8 cellular contexts compared by ENCODE assay signal in genomic region chr12:67269632-67270578, GRCh38. TPM values are rescaled to one million over a fixed set of nuclear protein-coding genes. Genes with fewer than 3 reads are reported as not detected.
DNase-seq lines count a peak whose midpoint lies in the region; ATAC-seq, FAIRE-seq and TF ChIP-seq lines count a peak whose summit lies in the region.

No MANE protein-coding gene starts in this region.

- H3K4me3 Mint-ChIP-seq in GM23338, result peak overlapping the region; percentile 90
- peak overlapping the region; percentile 94 for H3K4me3 Mint-ChIP-seq in T-helper 2 cell treated with Interferon-gamma antibody and Interleukin-4, amounts not matched to agents 5 μg/mL and 100 μg/mL, for 36 hours

- no peak for TF ChIP-seq RAD21 in GM12878 (IDR thresholded peaks at IDR 0.05; ENCODE audit: insufficient read depth, low read depth, low read length)

- H3K27ac Mint-ChIP-seq in GM23338, result peak overlapping the region; percentile 93
- H3K27ac Mint-ChIP-seq in T-helper 2 cell treated with Interferon-gamma antibody and Interleukin-4, amounts not matched to agents 5 μg/mL and 100 μg/mL, for 36 hours, result peak overlapping the region; percentile 99

- H3K79me2 ChIP-seq in GM23338 (replicated peaks; ENCODE audit: insufficient read depth), result peaks cover 53% of the 10 kb centered on the region
- H3K79me2 ChIP-seq in GM12878 (ENCODE audit: control insufficient read depth, insufficient read depth, low read length), result peaks cover 58% of the 10 kb centered on the region

- H4K20me1 ChIP-seq in GM23338 (replicated peaks; ENCODE audit: insufficient read depth) (peaks cover 36% of the 10 kb centered on the region), GM12878 (ENCODE audit: control insufficient read depth, insufficient read depth) (no peaks in the 10 kb centered on the region)

- peak overlapping the region; percentile 38 for H2AFZ ChIP-seq in GM23338
- H2AFZ ChIP-seq in GM12878 (ENCODE audit: control insufficient read depth, low read depth, low read length), result peak overlapping the region; percentile 91

- ATAC-seq in GM23338 (peak; percentile 42), GM12878 (peak; percentile 37)

- peaks cover 19% of the 10 kb centered on the region for H3K4me1 ChIP-seq in GM23338 (ENCODE audit: insufficient read depth)
- H3K4me1 ChIP-seq in GM12878 (ENCODE audit: control insufficient read depth, insufficient read depth, low read length), result peaks cover 13% of the 10 kb centered on the region

- in situ Hi-C loops in GM12878 (cut with MboI), result no loop called here

- H3F3A ChIP-seq in GM23338 (replicated peaks; ENCODE audit: low read depth), result no peaks in the 10 kb centered on the region

- DNase-seq in GM04504 (ENCODE audit: low read depth) (peak; percentile 8), GM23338 (ENCODE audit: low spot score) (peak; percentile 85), LoVo (ENCODE audit: low spot score) (peak; percentile 37), GM12878 (ENCODE audit: low read depth, low spot score) (no peak), iPS-NIHi11 (ENCODE audit: low spot score) (peak; percentile 57), GOT3 (lab: John Stamatoyannopoulos, UW) (no peak)
- DNase-seq in T-helper 2 cell treated with Interferon-gamma antibody and Interleukin-4, amounts not matched to agents 5 μg/mL and 100 μg/mL, for 36 hours (ENCODE audit: low spot score), result peak; percentile 48
- DNase-seq in stimulated activated CD4-positive, alpha-beta T cell treated with anti-CD3 and anti-CD28 coated beads, Interleukin-12 subunit alpha, Interleukin-12 subunit beta, amount 100 ng/mL, for 4 hours, result peak; percentile 46

- no peaks in the 10 kb centered on the region for H3K9me3 ChIP-seq in GM12878 (replicated peaks; ENCODE audit: control insufficient read depth, insufficient read depth, low read length)

- H3K4me1 Mint-ChIP-seq in GM23338, result peaks cover 22% of the 10 kb centered on the region
- H3K4me1 Mint-ChIP-seq in T-helper 2 cell treated with Interferon-gamma antibody and Interleukin-4, amounts not matched to agents 5 μg/mL and 100 μg/mL, for 36 hours (ENCODE audit: low read depth), result peaks cover 35% of the 10 kb centered on the region

- no peak for TF ChIP-seq EP300 in GM12878 (IDR thresholded peaks at IDR 0.05; ENCODE audit: borderline replicate concordance in 1 of 2, control insufficient read depth in 1 of 2, low read depth in 2 of 2, low read length in 2 of 2)

- POLR2A ChIA-PET in GM12878 (lab: Charles Lee), result interaction anchor here (0.7 to 2.6 kb wide), 6 partner anchors 9 to 1539 kb away, joined by 3 to 12 read pairs (median 4); no protein-coding TSS in a partner anchor

- CTCF ChIA-PET in GM12878 (lab: Yijun Ruan, JAX), result interaction anchor here (0.6 to 3.7 kb wide), 7 partner anchors 9 to 109 kb away, joined by 3 to 14 read pairs (median 4); no protein-coding TSS in a partner anchor

- peaks cover 7% of the 10 kb centered on the region; the same call in 2 of the 3 replicates for H3K36me3 Mint-ChIP-seq in GM23338 (ENCODE audit: low read depth)
- H3K36me3 Mint-ChIP-seq in T-helper 2 cell treated with Interferon-gamma antibody and Interleukin-4, amounts not matched to agents 5 μg/mL and 100 μg/mL, for 36 hours (ENCODE audit: low read depth), result peaks cover 17% of the 10 kb centered on the region

- H3K4me3 ChIP-seq in GM23338 (peak overlapping the region; percentile 86), GM12878 (peak overlapping the region; percentile 79)

- BruUV-seq in GM12878 (replicated peaks; lab: Mats Ljungman, UMichigan), result no TSS peak

- peak overlapping the region; percentile 91 for H3K9ac ChIP-seq in GM12878 (ENCODE audit: control insufficient read depth, insufficient read depth, low read length)

- no peaks in the 10 kb centered on the region; the same call in 1 of the 2 replicates for H3K9me2 ChIP-seq in GM23338 (ENCODE audit: insufficient read depth)

- peak; percentile 75; the same call in 1 of the 2 replicates for TF ChIP-seq POLR2A in GM12878 (IDR thresholded peaks at IDR 0.05; ENCODE audit: low read depth, low read length)

- intact Hi-C loops in GM12878 (cut with micrococcal nuclease; ENCODE audit: unreplicated experiment), result loop anchor here (2.0 to 5.0 kb wide), 2 partner anchors 108 to 429 kb away; no protein-coding TSS in a partner anchor

- peaks cover 7% of the 10 kb centered on the region for H3K27me3 Mint-ChIP-seq in GM23338 (ENCODE audit: insufficient read depth, low read depth, poor library complexity)
- no peaks in the 10 kb centered on the region for H3K27me3 Mint-ChIP-seq in T-helper 2 cell treated with Interferon-gamma antibody and Interleukin-4, amounts not matched to agents 5 μg/mL and 100 μg/mL, for 36 hours (ENCODE audit: low read depth)

- RAD21 ChIA-PET in GM12878 (lab: Charles Lee; ENCODE audit: unreplicated experiment), result interaction anchor here (1.0 to 1.8 kb wide), 6 partner anchors 9 to 109 kb away, joined by 4 to 16 read pairs (median 6); no protein-coding TSS in a partner anchor

- SMC1A ChIA-PET in GM12878 (lab: Charles Lee; ENCODE audit: uncharacterized antibody, unreplicated experiment), result interaction anchor here (0.7 to 1.9 kb wide), 7 partner anchors 10 to 109 kb away, joined by 3 to 12 read pairs (median 4); no protein-coding TSS in a partner anchor

- H3K4me2 ChIP-seq in GM23338 (peak overlapping the region; percentile 90), GM12878 (ENCODE audit: control insufficient read depth, insufficient read depth) (peak overlapping the region; percentile 59)

- H3K27ac ChIP-seq in GM23338 (ENCODE audit: low read depth) (peak overlapping the region; percentile 86), GM12878 (ENCODE audit: control insufficient read depth, insufficient read depth) (peak overlapping the region; percentile 96)

- no peak for FAIRE-seq in GM12878 (lab: Jason Lieb, UNC)

- 0 out of 2 replicates have a peak, but pooled peaks cover 3% of the 10 kb centered on the region for H3K36me3 ChIP-seq in GM23338 (ENCODE audit: insufficient read depth)
- no peaks in the 10 kb centered on the region for H3K36me3 ChIP-seq in GM12878 (ENCODE audit: control insufficient read depth in 2 of 2, insufficient read depth in 2 of 2, low read length in 1 of 2)

- H3K27me3 ChIP-seq in GM23338 (ENCODE audit: insufficient read depth) (no peaks in the 10 kb centered on the region), GM12878 (replicated peaks in 1 of 2; ENCODE audit: control insufficient read depth in 2 of 2, insufficient read depth in 2 of 2, low read length in 1 of 2) (no peaks in the 10 kb centered on the region)

- peaks cover 4% of the 10 kb centered on the region; the same call in 1 of the 3 replicates for H3K9me3 Mint-ChIP-seq in GM23338
- no peaks in the 10 kb centered on the region for H3K9me3 Mint-ChIP-seq in T-helper 2 cell treated with Interferon-gamma antibody and Interleukin-4, amounts not matched to agents 5 μg/mL and 100 μg/mL, for 36 hours

- 1% methylated on average over 56 of the region's 61 CpGs for WGBS in GM12878 (ENCODE audit: insufficient coverage, insufficient replicate concordance, low lambda C conversion rate, missing lambda C conversion rate)

- TF ChIP-seq CTCF in GM23338 (conservative IDR thresholded peaks at IDR 0.05; ENCODE audit: low read depth in 2 of 2), result no peak
- TF ChIP-seq CTCF in GM12878 (IDR thresholded peaks at IDR 0.05 in 2 of 3, conservative IDR thresholded peaks at IDR 0.05 in 1 of 3; ENCODE audit: control insufficient read depth in 2 of 3, extremely low read depth in 1 of 3, insufficient read depth in 1 of 3, low read depth in 3 of 3, low read length in 3 of 3), result no peak

TF ChIP-seq in GM12878, 131 proteins besides CTCF, POLR2A, EP300 and RAD21 (continues in another document):
- TF ChIP-seq SMAD5 (IDR thresholded peaks at IDR 0.05; ENCODE audit: low read depth) (peak; percentile 35; the same call in 1 of the 2 replicates), TCF12 (IDR thresholded peaks at IDR 0.05; ENCODE audit: low read depth, low read length) (no peak), GABPA (IDR thresholded peaks at IDR 0.05; ENCODE audit: low read depth) (no peak)

RNA-seq across cellular contexts. Expression of gene CAND1, which starts 0.7 kb away (rescaled TPM):
- total RNA-seq in GM23338 (2014; rRNA removed; shearing (Covaris generic)), result 151 and 164 TPM in 2 replicates
- 53.8 and 71.4 TPM in 2 replicates for polyA plus RNA-seq in GM23338 (2016; fragmentation: Nextera tagmentation; extraction: Ambion mirVana)
- total RNA-seq in GM12878 (2013; cell fraction: nucleolus; rRNA removed), result 322 and 341 TPM in 2 replicates
- total RNA-seq in GM12878 (2014; rRNA removed), result 86.9 and 101 TPM in 2 replicates
- total RNA-seq in GM12878 (2014; rRNA removed; fragmentation: Illumina TruSeq; extraction: Trizol), result 103 and 105 TPM in 2 replicates
- 186 and 203 TPM in 2 replicates for total RNA-seq in GM12878 (2021)
- 29.9 TPM for polyA plus RNA-seq in GM12878 (2011; ENCODE audit: low read depth)
- polyA plus RNA-seq in GM12878 (2011; rRNA removed), result 165 and 227 TPM in 2 replicates
- 38.9 and 49.3 TPM in 2 replicates for polyA plus RNA-seq in GM12878 (2011; cell fraction: cytosol; rRNA removed)
- polyA plus RNA-seq in GM12878 (2011; cell fraction: nucleus; rRNA removed), result 75.6 and 84.0 TPM in 2 replicates
- 52.1 and 71.4 TPM in 2 replicates for polyA plus RNA-seq in GM12878 (2012)
- 78.1 and 98.5 TPM in 2 replicates for polyA plus RNA-seq in GM12878 (2014; fragmentation: Illumina TruSeq; extraction: Trizol)
- 10 to 100 TPM; 34.5 to 44.0 TPM for polyA plus RNA-seq in GM12878 (2014; fragmentation: Nextera tagmentation; extraction: Ambion mirVana)
- 60.1 and 71.3 TPM in 2 replicates for polyA plus RNA-seq in GM12878 (2014; rRNA removed)
- polyA plus RNA-seq in GM12878 (2016; fragmentation: Nextera tagmentation; extraction: Ambion mirVana), result 100 to 1,000 TPM; 210 to 213 TPM
- polyA minus RNA-seq in GM12878 (2011; rRNA and poly(A)+ RNA removed), result 97.3 and 160 TPM in 2 replicates
- 38.9 and 54.2 TPM in 2 replicates for polyA minus RNA-seq in GM12878 (2011; cell fraction: cytosol; rRNA and poly(A)+ RNA removed)
- polyA minus RNA-seq in GM12878 (2011; cell fraction: nucleus; rRNA and poly(A)+ RNA removed), result 69.6 and 92.5 TPM in 2 replicates

Comparison
In these comparisons a context has a peak if more than half of its experiments do, and no peak if none do; other contexts are left out.
1. DNase-seq: peak in GM04504 (single experiment), GM23338 (single experiment), LoVo (single experiment), T-helper 2 cell treated with Interferon-gamma antibody and Interleukin-4, amounts not matched to agents 5 μg/mL and 100 μg/mL, for 36 hours (single experiment), iPS-NIHi11 (single experiment) and stimulated activated CD4-positive, alpha-beta T cell treated with anti-CD3 and anti-CD28 coated beads, Interleukin-12 subunit alpha, Interleukin-12 subunit beta, amount 100 ng/mL, for 4 hours (single experiment); none in GM12878 (single experiment) and GOT3 (single experiment).